In genomic region chr17:73118876-73119485, GRCh38 we compare ENCODE assay signal across 15 cellular contexts. TPM values are rescaled to one million over a fixed set of nuclear protein-coding genes. Genes with fewer than 3 reads are reported as not detected.
A peak's percentile ranks its signal among the peaks of the same experiment; 100 is the strongest.
DNase-seq lines count a peak whose midpoint lies in the region; FAIRE-seq and TF ChIP-seq lines count a peak whose summit lies in the region.
"Had no signal": no experiment of that assay in that cellular context is flagged by ENCODE, and none has a peak within 500 bp of the region (broad histone marks: within the 10 kb centered on the region; RNA-seq: fewer than 3 reads in every experiment).

No MANE protein-coding gene starts in this region.

- H3K27me3 Mint-ChIP-seq in activated naive CD8-positive, alpha-beta T cell treated with anti-CD3 and anti-CD28 coated beads for 36 hours: no peaks in the 10 kb centered on the region
- peaks cover 47% of the 10 kb centered on the region for H3K27me3 Mint-ChIP-seq in Calu3 (ENCODE audit: unreplicated experiment)

- H3K9me3 Mint-ChIP-seq in activated naive CD8-positive, alpha-beta T cell treated with anti-CD3 and anti-CD28 coated beads for 36 hours: no peaks in the 10 kb centered on the region
- H3K9me3 Mint-ChIP-seq in Calu3 (ENCODE audit: low read depth, unreplicated experiment): no peaks in the 10 kb centered on the region

- CTCF ChIA-PET in Calu3 (lab: Charles Lee): no interaction called here

- BruUV-seq in Calu3 (replicated peaks; lab: Mats Ljungman, UMichigan): no TSS peak

- no peak overlapping the region for H3K27ac Mint-ChIP-seq in activated naive CD8-positive, alpha-beta T cell treated with anti-CD3 and anti-CD28 coated beads for 36 hours
- no peak overlapping the region for H3K27ac Mint-ChIP-seq in Calu3 (ENCODE audit: unreplicated experiment)
- H3K27ac Mint-ChIP-seq: activated CD8-positive, alpha-beta T cell treated with anti-CD3 and anti-CD28 coated beads for 36 hours; naive B cell; progenitor cell of endocrine pancreas had no signal

- TF ChIP-seq CTCF in Calu3 (IDR thresholded peaks at IDR 0.05; ENCODE audit: unreplicated experiment): no peak

- FAIRE-seq in islet of Langerhans (lab: Jason Lieb, UNC): peak; percentile 86

- intact Hi-C loops in Calu3 (cut with micrococcal nuclease; ENCODE audit: unreplicated experiment): no loop called here

- no peak overlapping the region for H3K4me3 Mint-ChIP-seq in activated naive CD8-positive, alpha-beta T cell treated with anti-CD3 and anti-CD28 coated beads for 36 hours
- H3K4me3 Mint-ChIP-seq in Calu3 (ENCODE audit: low read depth, unreplicated experiment): no peak overlapping the region
- H3K4me3 Mint-ChIP-seq: activated CD8-positive, alpha-beta T cell treated with anti-CD3 and anti-CD28 coated beads for 36 hours; naive B cell had no signal

- no peaks in the 10 kb centered on the region for H3K4me1 Mint-ChIP-seq in activated naive CD8-positive, alpha-beta T cell treated with anti-CD3 and anti-CD28 coated beads for 36 hours
- no peaks in the 10 kb centered on the region for H3K4me1 Mint-ChIP-seq in Calu3 (ENCODE audit: low read depth, unreplicated experiment)

- DNase-seq in COR-L47 (lab: John Stamatoyannopoulos, UW) (peak; percentile 84), NCI-H1694 (lab: John Stamatoyannopoulos, UW) (peak; percentile 98), NCI-H524 treated with DMSO at 0.1 percent for 48 hours (lab: John Stamatoyannopoulos, UW) (peak; percentile 100), GM03348 (ENCODE audit: low spot score) (no peak), Calu3 (no peak), iPS-NIHi7 (ENCODE audit: extremely low spot score) (no peak)
- no peak for DNase-seq in activated naive CD8-positive, alpha-beta T cell treated with anti-CD3 and anti-CD28 coated beads for 36 hours
- DNase-seq: activated CD8-positive, alpha-beta T cell treated with anti-CD3 and anti-CD28 coated beads for 36 hours; foreskin fibroblast; KG1; naive B cell; NCI-H1436 treated with DMSO at 0.1 percent for 48 hours had no signal

- no peaks in the 10 kb centered on the region for H3K36me3 Mint-ChIP-seq in activated naive CD8-positive, alpha-beta T cell treated with anti-CD3 and anti-CD28 coated beads for 36 hours
- H3K36me3 Mint-ChIP-seq in Calu3 (ENCODE audit: insufficient read depth, unreplicated experiment): no peaks in the 10 kb centered on the region
- H3K36me3 Mint-ChIP-seq: naive B cell had no signal

RNA-seq across cellular contexts. Expression of gene SLC39A11, which starts 26.5 kb away (rescaled TPM):
- total RNA-seq in activated naive CD8-positive, alpha-beta T cell treated with anti-CD3 and anti-CD28 coated beads for 36 hours: 10 to 100 TPM; 15.3 to 15.4 TPM
- total RNA-seq in Calu3 (2022): 60.3 and 70.1 TPM in 2 replicates

RNA-seq across cellular contexts. Expression of gene SSTR2, which starts 45.8 kb away (rescaled TPM):
- total RNA-seq in activated naive CD8-positive, alpha-beta T cell treated with anti-CD3 and anti-CD28 coated beads for 36 hours: under 1 TPM; 0.04 to 0.16 TPM
- total RNA-seq in Calu3 (2022): 0.54 and 0.64 TPM in 2 replicates
- total RNA-seq: PC-3 had no signal

Comparison
In these comparisons a context has a peak if more than half of its experiments do, and no peak if none do; other contexts are left out.
1. DNase-seq: peak in COR-L47 (single experiment), NCI-H1694 (single experiment) and NCI-H524 treated with DMSO at 0.1 percent for 48 hours (single experiment); none in activated naive CD8-positive, alpha-beta T cell treated with anti-CD3 and anti-CD28 coated beads for 36 hours (single experiment), GM03348 (single experiment), Calu3 (single experiment) and iPS-NIHi7 (single experiment).